In the genomic region with DNA sequence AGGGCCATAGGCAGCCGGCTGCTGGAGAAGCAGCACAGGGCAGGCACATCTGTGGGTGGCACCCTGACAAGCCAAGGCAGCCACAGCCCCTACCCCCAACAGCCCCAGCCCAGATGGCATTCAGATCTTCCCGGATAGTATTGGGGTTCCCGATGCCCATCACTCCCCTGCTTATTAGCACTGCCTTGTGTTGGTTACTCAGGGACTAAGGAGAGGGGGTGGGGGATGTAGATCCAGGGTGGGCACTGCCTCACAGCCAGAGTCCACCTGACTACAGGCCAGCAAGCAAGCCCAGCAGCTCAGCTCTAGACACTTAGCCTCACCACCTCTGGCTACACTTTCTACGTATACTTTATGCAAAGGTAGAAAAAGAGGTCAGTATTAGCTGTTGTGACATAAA, we compare ENCODE assay signal across 4 cellular contexts. TPM values are rescaled to one million over a fixed set of nuclear protein-coding genes. Genes with fewer than 3 reads are reported as not detected.
"Had no signal": no experiment of that assay in that cellular context is flagged by ENCODE, and none has a peak within 500 bp of the region (broad histone marks: within the 10 kb centered on the region; RNA-seq: fewer than 3 reads in every experiment).

No MANE protein-coding gene starts in this region.

RNA-seq across cellular contexts. Expression of a gene that starts 30.7 kb away (rescaled TPM):
- total RNA-seq: LHCN-M2, M059J, MCF 10A, NCI-H460 had no signal
